In the genomic region with DNA sequence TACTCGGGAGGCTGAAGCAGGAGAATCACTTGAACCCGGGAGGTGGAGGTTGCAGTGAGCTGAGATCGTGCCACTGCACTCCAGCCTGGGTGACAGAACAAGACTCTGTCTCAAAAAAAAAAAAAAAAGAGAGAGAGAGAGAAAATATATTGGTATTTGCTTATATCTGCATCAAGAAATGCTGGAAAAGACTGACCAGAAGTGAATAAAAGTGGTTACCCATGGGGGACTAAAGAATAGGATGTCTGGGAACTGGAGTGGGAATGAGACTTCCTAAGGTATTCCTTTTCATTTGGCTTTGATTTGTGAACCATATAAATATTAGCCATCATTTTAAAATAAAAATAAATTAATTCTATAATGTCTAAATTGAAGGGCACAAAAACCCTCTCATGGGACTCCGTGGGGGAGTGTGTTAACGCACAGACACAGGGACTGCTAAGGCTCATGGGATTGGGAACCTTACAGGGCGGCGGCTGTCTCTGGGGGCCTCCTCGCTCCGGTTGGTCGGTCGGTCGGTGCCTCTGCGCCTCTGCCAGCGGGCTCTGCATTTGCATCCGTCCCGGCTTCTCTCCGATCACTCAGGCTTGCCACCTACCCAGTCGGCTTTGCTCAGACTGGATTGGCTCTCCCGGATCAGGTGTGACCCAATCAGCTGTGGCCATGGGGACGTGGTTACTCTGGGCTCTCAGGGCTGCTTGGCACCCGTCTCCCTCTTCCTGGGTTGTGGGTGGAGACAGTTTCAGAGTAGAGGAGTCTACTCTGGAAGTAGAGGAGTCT, we compare ENCODE assay signal across 1 cellular context.
TF ChIP-seq lines count a peak whose summit lies in the region.

No MANE protein-coding gene starts in this region.

TF ChIP-seq in HepG2, 621 proteins besides CTCF, POLR2A, EP300 and RAD21 (continued from another document):
- TF ChIP-seq, protein P1, sequence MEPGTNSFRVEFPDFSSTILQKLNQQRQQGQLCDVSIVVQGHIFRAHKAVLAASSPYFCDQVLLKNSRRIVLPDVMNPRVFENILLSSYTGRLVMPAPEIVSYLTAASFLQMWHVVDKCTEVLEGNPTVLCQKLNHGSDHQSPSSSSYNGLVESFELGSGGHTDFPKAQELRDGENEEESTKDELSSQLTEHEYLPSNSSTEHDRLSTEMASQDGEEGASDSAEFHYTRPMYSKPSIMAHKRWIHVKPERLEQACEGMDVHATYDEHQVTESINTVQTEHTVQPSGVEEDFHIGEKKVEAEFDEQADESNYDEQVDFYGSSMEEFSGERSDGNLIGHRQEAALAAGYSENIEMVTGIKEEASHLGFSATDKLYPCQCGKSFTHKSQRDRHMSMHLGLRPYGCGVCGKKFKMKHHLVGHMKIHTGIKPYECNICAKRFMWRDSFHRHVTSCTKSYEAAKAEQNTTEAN (CRISPR knock-in tag; conservative IDR thresholded peaks at IDR 0.05), result no peak
- peak; percentile 61; the same call in 1 of the 2 replicates for TF ChIP-seq ZMYM4 (CRISPR knock-in tag; IDR thresholded peaks at IDR 0.05)
- TF ChIP-seq ZNF543 (CRISPR knock-in tag; IDR thresholded peaks at IDR 0.05), result no peak
- TF ChIP-seq ZNF580 (CRISPR knock-in tag; IDR thresholded peaks at IDR 0.05; ENCODE audit: borderline replicate concordance, low read depth), result 0 out of 2 replicates have a peak, but pooled peaks have one; percentile 30
- TF ChIP-seq ELF1 (CRISPR knock-in tag; IDR thresholded peaks at IDR 0.05), result 0 out of 2 replicates have a peak, but pooled peaks have one; percentile 32
- TF ChIP-seq NFYB (CRISPR knock-in tag; IDR thresholded peaks at IDR 0.05), result peak; percentile 71
- peak; percentile 75 for TF ChIP-seq RFX5 (IDR thresholded peaks at IDR 0.05; ENCODE audit: low read depth, low read length)
- TF ChIP-seq ZNF143 (CRISPR knock-in tag; IDR thresholded peaks at IDR 0.05), result peak; percentile 62; the same call in 1 of the 2 replicates
- TF ChIP-seq SIX1 (CRISPR knock-in tag; IDR thresholded peaks at IDR 0.05; ENCODE audit: borderline replicate concordance), result peak; percentile 32; the same call in 1 of the 2 replicates
- no peak for TF ChIP-seq ZBTB26 (CRISPR knock-in tag; IDR thresholded peaks at IDR 0.05; ENCODE audit: borderline replicate concordance)
- 0 out of 2 replicates have a peak, but pooled peaks have one; percentile 20 for TF ChIP-seq KDM2A (CRISPR knock-in tag; IDR thresholded peaks at IDR 0.05; ENCODE audit: borderline replicate concordance, low read depth)
- 0 out of 2 replicates have a peak, but pooled peaks have one; percentile 14 for TF ChIP-seq GABPB1 (CRISPR knock-in tag; IDR thresholded peaks at IDR 0.05)
- peak; percentile 83 for TF ChIP-seq RFXAP (CRISPR knock-in tag; IDR thresholded peaks at IDR 0.05; ENCODE audit: borderline replicate concordance)
- 0 out of 2 replicates have a peak, but pooled peaks have one; percentile 16 for TF ChIP-seq TAF1 (CRISPR knock-in tag; IDR thresholded peaks at IDR 0.05)
- peak; percentile 9 for TF ChIP-seq TEAD3 (CRISPR knock-in tag; optimal IDR thresholded peaks at IDR 0.05; ENCODE audit: borderline replicate concordance)
- 0 out of 2 replicates have a peak, but pooled peaks have one; percentile 49 for TF ChIP-seq HNRNPL (IDR thresholded peaks at IDR 0.05; ENCODE audit: low read depth, low read length)
- peak; percentile 15 for TF ChIP-seq XRCC5 (optimal IDR thresholded peaks at IDR 0.05; ENCODE audit: low read length)
- TF ChIP-seq PHF21A (CRISPR knock-in tag; IDR thresholded peaks at IDR 0.05), result 0 out of 2 replicates have a peak, but pooled peaks have one; percentile 36
- peak; percentile 33 for TF ChIP-seq HNRNPLL (IDR thresholded peaks at IDR 0.05; ENCODE audit: low read depth, low read length, poor library complexity, severe bottlenecking)
- no peak for TF ChIP-seq MAF1 (CRISPR knock-in tag; IDR thresholded peaks at IDR 0.05; ENCODE audit: borderline replicate concordance)
- TF ChIP-seq TFAP4 (IDR thresholded peaks at IDR 0.05; ENCODE audit: borderline replicate concordance, low read depth), result peak; percentile 57; the same call in 1 of the 2 replicates
- TF ChIP-seq STAG1 (CRISPR knock-in tag; IDR thresholded peaks at IDR 0.05), result no peak
- TF ChIP-seq POLR2G (IDR thresholded peaks at IDR 0.05; ENCODE audit: low read depth, low read length), result 0 out of 2 replicates have a peak, but pooled peaks have one; percentile 23
- peak; percentile 76 for TF ChIP-seq NFYC (CRISPR knock-in tag; IDR thresholded peaks at IDR 0.05)
- no peak for TF ChIP-seq ATM (IDR thresholded peaks at IDR 0.05; ENCODE audit: borderline replicate concordance)
- TF ChIP-seq REL (CRISPR knock-in tag; conservative IDR thresholded peaks at IDR 0.05), result no peak
- TF ChIP-seq ETV6 (CRISPR knock-in tag; conservative IDR thresholded peaks at IDR 0.05), result no peak
- peak; percentile 19; the same call in 1 of the 2 replicates for TF ChIP-seq SAP130 (CRISPR knock-in tag; IDR thresholded peaks at IDR 0.05; ENCODE audit: low read depth)
- no peak for TF ChIP-seq ZNF646 (CRISPR knock-in tag; IDR thresholded peaks at IDR 0.05)
